Comparison of ENCODE assay signal across 11 cellular contexts in genomic region chr3:171376125-171376947, GRCh38.
DNase-seq lines count a peak whose midpoint lies in the region; ATAC-seq, FAIRE-seq and TF ChIP-seq lines count a peak whose summit lies in the region.
"Had no signal": no experiment of that assay in that cellular context is flagged by ENCODE, and none has a peak within 500 bp of the region (broad histone marks: within the 10 kb centered on the region; RNA-seq: fewer than 3 reads in every experiment).

No MANE protein-coding gene starts in this region.

- TF ChIP-seq CTCF in astrocyte (IDR thresholded peaks at IDR 0.05; ENCODE audit: insufficient read depth, low read depth, low read length) (no peak), upper lobe of left lung (IDR thresholded peaks at IDR 0.05) (no peak)

- H3K4me1 Mint-ChIP-seq in astrocyte (ENCODE audit: low read depth, unreplicated experiment): peaks cover 32% of the 10 kb centered on the region

- peaks cover 10% of the 10 kb centered on the region for H3K79me2 ChIP-seq in astrocyte (ENCODE audit: insufficient read depth, low read length)

- no peak overlapping the region for H3K4me3 ChIP-seq in astrocyte (ENCODE audit: insufficient read depth, low read depth, low read length)
- no peak overlapping the region for H3K4me3 ChIP-seq in upper lobe of left lung
- H3K4me3 ChIP-seq: BLaER1 treated with 17β-estradiol and CSF1 and Interleukin-3, amounts not matched to agents 10 nM and 100 nM; ovary had no signal

- TF ChIP-seq EP300 in upper lobe of left lung (IDR thresholded peaks at IDR 0.05): no peak

- DNase-seq in activated naive CD4-positive, alpha-beta T cell treated with anti-CD3 and anti-CD28 coated beads, Interleukin-2, amount 50 U/mL, for 72 hours (ENCODE audit: low spot score in 2 of 2): no peak
- no peak for DNase-seq in activated naive CD4-positive, alpha-beta T cell treated with Interleukin-2 at 50 U/mL for 16 hours
- DNase-seq in astrocyte (ENCODE audit: low read depth) (no peak), upper lobe of left lung (no peak), pons (ENCODE audit: low spot score) (no peak), NCI-H1105 (lab: John Stamatoyannopoulos, UW) (no peak)
- DNase-seq: ovary; stimulated activated naive CD4-positive, alpha-beta T cell treated with Interleukin-2 at 50 U/mL for 16 hours had no signal

- H3K27ac ChIP-seq in astrocyte (ENCODE audit: low read depth, low read length): no peak overlapping the region
- H3K27ac ChIP-seq in layer of hippocampus (ENCODE audit: low read depth, low read length): peak overlapping the region; percentile 13
- H3K27ac ChIP-seq in upper lobe of left lung: peak overlapping the region in 3 of 4 donors; percentile 47 to 67 (median 55)

- no peak for TF ChIP-seq POLR2A in upper lobe of left lung (IDR thresholded peaks at IDR 0.05)

- peaks cover 38% of the 10 kb centered on the region for H3K4me1 ChIP-seq in astrocyte (ENCODE audit: insufficient read depth, low read length)
- peaks cover 6 to 17% (median 11%) of the 10 kb centered on the region in 4 donors for H3K4me1 ChIP-seq in upper lobe of left lung

- no peaks in the 10 kb centered on the region for H3K9me3 ChIP-seq in astrocyte (ENCODE audit: insufficient read depth, low read depth, low read length)
- H3K9me3 ChIP-seq in upper lobe of left lung: no peaks in the 10 kb centered on the region
- H3K9me3 ChIP-seq: BLaER1 treated with 17β-estradiol and CSF1 and Interleukin-3, amounts not matched to agents 10 nM and 100 nM; ovary had no signal

- H3K36me3 ChIP-seq in astrocyte (ENCODE audit: insufficient read depth, low read length): no peaks in the 10 kb centered on the region
- no peaks in the 10 kb centered on the region for H3K36me3 ChIP-seq in upper lobe of left lung
- H3K36me3 ChIP-seq: BLaER1 treated with 17β-estradiol and CSF1 and Interleukin-3, amounts not matched to agents 10 nM and 100 nM; ovary had no signal

- H3K27ac Mint-ChIP-seq in activated naive CD4-positive, alpha-beta T cell treated with anti-CD3 and anti-CD28 coated beads, Interleukin-2, amount 50 U/mL, for 72 hours: peak overlapping the region in 1 of 2 donors; percentile 60
- H3K27ac Mint-ChIP-seq in astrocyte (ENCODE audit: unreplicated experiment): peak overlapping the region; percentile 75

- ATAC-seq in activated naive CD4-positive, alpha-beta T cell treated with anti-CD3 and anti-CD28 coated beads, Interleukin-2, amount 50 U/mL, for 72 hours: peak; percentile 44 to 45
- ATAC-seq in upper lobe of left lung (ENCODE audit: low FRiP score in 2 of 2) (peak; percentile 35 to 81), HG03354 (IDR thresholded peaks at IDR 0.05; ENCODE audit: poor library complexity, severe bottlenecking, unreplicated experiment) (no peak)

- no peaks in the 10 kb centered on the region for H3K27me3 Mint-ChIP-seq in astrocyte (ENCODE audit: low read depth, unreplicated experiment)

- H3K27me3 ChIP-seq in astrocyte (ENCODE audit: insufficient read depth, low read length) (no peaks in the 10 kb centered on the region), layer of hippocampus (ENCODE audit: control insufficient read depth, insufficient read depth, low read length) (no peaks in the 10 kb centered on the region), upper lobe of left lung (no peaks in the 10 kb centered on the region)
- H3K27me3 ChIP-seq: BLaER1 treated with 17β-estradiol and CSF1 and Interleukin-3, amounts not matched to agents 10 nM and 100 nM; ovary had no signal

- H3K9me3 Mint-ChIP-seq in activated naive CD4-positive, alpha-beta T cell treated with anti-CD3 and anti-CD28 coated beads, Interleukin-2, amount 50 U/mL, for 72 hours: no peaks in the 10 kb centered on the region
- H3K9me3 Mint-ChIP-seq in astrocyte (ENCODE audit: unreplicated experiment): no peaks in the 10 kb centered on the region

- no peaks in the 10 kb centered on the region for H4K20me1 ChIP-seq in astrocyte (ENCODE audit: insufficient read depth, low read length)
- H4K20me1 ChIP-seq: BLaER1 treated with 17β-estradiol and CSF1 and Interleukin-3, amounts not matched to agents 10 nM and 100 nM had no signal

- H3K4me2 ChIP-seq in astrocyte (ENCODE audit: low read length): no peak overlapping the region

- no peak overlapping the region for H2AFZ ChIP-seq in astrocyte (ENCODE audit: low read depth, low read length)

- H3K36me3 Mint-ChIP-seq in activated naive CD4-positive, alpha-beta T cell treated with anti-CD3 and anti-CD28 coated beads, Interleukin-2, amount 50 U/mL, for 72 hours: no peaks in the 10 kb centered on the region
- H3K36me3 Mint-ChIP-seq in astrocyte (ENCODE audit: low read depth, unreplicated experiment): peaks cover 4% of the 10 kb centered on the region

- H3K9ac ChIP-seq in astrocyte (ENCODE audit: low read length): no peak overlapping the region

- H3K4me3 Mint-ChIP-seq in astrocyte (ENCODE audit: unreplicated experiment): no peak overlapping the region

- WGBS in upper lobe of left lung, 2 donors: 58 to 64% methylated on average over 4 of the region's 4 CpGs

- FAIRE-seq in astrocyte (lab: Jason Lieb, UNC): no peak
